2 cellular contexts compared by ENCODE assay signal in genomic region chr5:75611324-75612210, GRCh38.
TF ChIP-seq lines count a peak whose summit lies in the region.

TSS of gene ANKDD1B (plus strand) at chr5:75611453. CDS start at chr5:75611635, 182 bp downstream.

TF ChIP-seq in IMR-90, 13 proteins besides CTCF, POLR2A, EP300 and RAD21:
- TF ChIP-seq ELK1 (IDR thresholded peaks at IDR 0.05; ENCODE audit: borderline replicate concordance, low read depth, low read length) (no peak), CEBPB (IDR thresholded peaks at IDR 0.05; ENCODE audit: low read depth, low read length) (no peak), FOS (IDR thresholded peaks at IDR 0.05; ENCODE audit: low read depth, low read length) (peak; percentile 41), SMC3 (IDR thresholded peaks at IDR 0.05; ENCODE audit: low read depth, low read length) (no peak), RCOR1 (IDR thresholded peaks at IDR 0.05; ENCODE audit: insufficient replicate concordance, low read length) (no peak), MAZ (IDR thresholded peaks at IDR 0.05; ENCODE audit: borderline replicate concordance, low read depth, low read length) (no peak), CHD1 (IDR thresholded peaks at IDR 0.05; ENCODE audit: low read depth, low read length) (no peak)
- TF ChIP-seq, protein P1, sequence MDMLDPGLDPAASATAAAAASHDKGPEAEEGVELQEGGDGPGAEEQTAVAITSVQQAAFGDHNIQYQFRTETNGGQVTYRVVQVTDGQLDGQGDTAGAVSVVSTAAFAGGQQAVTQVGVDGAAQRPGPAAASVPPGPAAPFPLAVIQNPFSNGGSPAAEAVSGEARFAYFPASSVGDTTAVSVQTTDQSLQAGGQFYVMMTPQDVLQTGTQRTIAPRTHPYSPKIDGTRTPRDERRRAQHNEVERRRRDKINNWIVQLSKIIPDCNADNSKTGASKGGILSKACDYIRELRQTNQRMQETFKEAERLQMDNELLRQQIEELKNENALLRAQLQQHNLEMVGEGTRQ (IDR thresholded peaks at IDR 0.05; ENCODE audit: low read depth, low read length) = no peak

TF ChIP-seq in endothelial cell of umbilical vein, 7 proteins besides CTCF, POLR2A, EP300 and RAD21:
- TF ChIP-seq, protein P2, sequence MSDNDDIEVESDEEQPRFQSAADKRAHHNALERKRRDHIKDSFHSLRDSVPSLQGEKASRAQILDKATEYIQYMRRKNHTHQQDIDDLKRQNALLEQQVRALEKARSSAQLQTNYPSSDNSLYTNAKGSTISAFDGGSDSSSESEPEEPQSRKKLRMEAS (IDR thresholded peaks at IDR 0.05; ENCODE audit: insufficient read depth, insufficient read length) = no peak
- TF ChIP-seq JUN (IDR thresholded peaks at IDR 0.05; ENCODE audit: borderline replicate concordance, insufficient read depth, insufficient read length, low read depth) = no peak
- peak; percentile 72 for TF ChIP-seq GATA2 (IDR thresholded peaks at IDR 0.05; ENCODE audit: insufficient read depth, insufficient read length, low read depth, low read length)
- TF ChIP-seq EZH2 (IDR thresholded peaks at IDR 0.05; ENCODE audit: borderline replicate concordance, low read depth, low read length, severe bottlenecking) = no peak
- TF ChIP-seq POLR2AphosphoS5 (IDR thresholded peaks at IDR 0.05; ENCODE audit: insufficient read depth, low read depth, low read length) = no peak
- TF ChIP-seq MYC (IDR thresholded peaks at IDR 0.05; ENCODE audit: low read depth, low read length) = no peak
- peak; percentile 29 for TF ChIP-seq FOS (IDR thresholded peaks at IDR 0.05; ENCODE audit: borderline replicate concordance, insufficient read depth, low read length)
